Comparison of ENCODE assay signal across 1 cellular context in genomic region chr2:36966370-36967235, GRCh38.
TF ChIP-seq lines count a peak whose summit lies in the region.

STRN (minus strand) TSS chr2:36966536; CDS start chr2:36966463, 73 bp downstream.

TF ChIP-seq in HepG2, 621 proteins besides CTCF, POLR2A, EP300 and RAD21 (continued from another document and continues in another):
- TF ChIP-seq PATZ1 (CRISPR knock-in tag; IDR thresholded peaks at IDR 0.05) = peak; percentile 93
- no peak for TF ChIP-seq PRDM4 (CRISPR knock-in tag; IDR thresholded peaks at IDR 0.05; ENCODE audit: borderline replicate concordance)
- peak; percentile 13; the same call in 1 of the 2 replicates for TF ChIP-seq MLX (CRISPR knock-in tag; IDR thresholded peaks at IDR 0.05)
- TF ChIP-seq PITX1 (CRISPR knock-in tag; IDR thresholded peaks at IDR 0.05) = peak; percentile 53
- TF ChIP-seq RFX3 (CRISPR knock-in tag; IDR thresholded peaks at IDR 0.05) = no peak
- TF ChIP-seq ZNF639 (CRISPR knock-in tag; conservative IDR thresholded peaks at IDR 0.05) = peak; percentile 39; the same call in 1 of the 2 replicates
- no peak for TF ChIP-seq TBX3 (IDR thresholded peaks at IDR 0.05; ENCODE audit: borderline replicate concordance)
- TF ChIP-seq SMAD1 (CRISPR knock-in tag; IDR thresholded peaks at IDR 0.05; ENCODE audit: borderline replicate concordance, low read depth) = peak; percentile 54; the same call in 1 of the 2 replicates
- TF ChIP-seq ZSCAN5A (CRISPR knock-in tag; IDR thresholded peaks at IDR 0.05; ENCODE audit: borderline replicate concordance) = peak; percentile 49; the same call in 1 of the 2 replicates
- 0 out of 2 replicates have a peak, but pooled peaks have one; percentile 11 for TF ChIP-seq HIC2 (CRISPR knock-in tag; IDR thresholded peaks at IDR 0.05; ENCODE audit: low read depth)
- no peak; the same call in 1 of the 2 replicates for TF ChIP-seq RXRB (CRISPR knock-in tag; IDR thresholded peaks at IDR 0.05; ENCODE audit: borderline replicate concordance)
- TF ChIP-seq ZNF331 (CRISPR knock-in tag; IDR thresholded peaks at IDR 0.05) = peak; percentile 64
- 0 out of 2 replicates have a peak, but pooled peaks have one; percentile 42 for TF ChIP-seq HNRNPUL1 (IDR thresholded peaks at IDR 0.05; ENCODE audit: low read depth, low read length)
- TF ChIP-seq FOXA3 (CRISPR knock-in tag; IDR thresholded peaks at IDR 0.05) = peak; percentile 19
- TF ChIP-seq ZHX2 (IDR thresholded peaks at IDR 0.05; ENCODE audit: low read depth) = 0 out of 2 replicates have a peak, but pooled peaks have one; percentile 43
- no peak for TF ChIP-seq ZHX2 (CRISPR knock-in tag; IDR thresholded peaks at IDR 0.05; ENCODE audit: borderline replicate concordance)
- peak; percentile 38; the same call in 1 of the 2 replicates for TF ChIP-seq ZNF318 (CRISPR knock-in tag; IDR thresholded peaks at IDR 0.05)
- no peak for TF ChIP-seq CBX2 (IDR thresholded peaks at IDR 0.05; ENCODE audit: low read depth, low read length)
- no peak for TF ChIP-seq CBX2 (CRISPR knock-in tag; IDR thresholded peaks at IDR 0.05; ENCODE audit: low read depth)
- no peak for TF ChIP-seq XBP1 (CRISPR knock-in tag; IDR thresholded peaks at IDR 0.05)
- peak; percentile 24; the same call in 1 of the 2 replicates for TF ChIP-seq CEBPG (CRISPR knock-in tag; IDR thresholded peaks at IDR 0.05)
- TF ChIP-seq CREB1 (IDR thresholded peaks at IDR 0.05) = no peak; the same call in 1 of the 2 replicates
- no peak for TF ChIP-seq CREB1 (CRISPR knock-in tag; IDR thresholded peaks at IDR 0.05)
- TF ChIP-seq HNRNPK (IDR thresholded peaks at IDR 0.05; ENCODE audit: low read depth, low read length, poor library complexity, severe bottlenecking) = peak; percentile 70
- peak; percentile 61; the same call in 1 of the 2 replicates for TF ChIP-seq SNAPC2 (CRISPR knock-in tag; IDR thresholded peaks at IDR 0.05)
- TF ChIP-seq ZBTB25 (CRISPR knock-in tag; IDR thresholded peaks at IDR 0.05) = no peak
